In genomic region chr9:114082017-114082735, GRCh38 we compare ENCODE assay signal across 1 cellular context.
A peak's percentile ranks its signal among the peaks of the same experiment; 100 is the strongest.
TF ChIP-seq lines count a peak whose summit lies in the region.

No MANE protein-coding gene starts in this region.

TF ChIP-seq in HepG2, 621 proteins besides CTCF, POLR2A, EP300 and RAD21 (continued from another document and continues in another):
- TF ChIP-seq ZNF407 (CRISPR knock-in tag; IDR thresholded peaks at IDR 0.05; ENCODE audit: not compliant biosample characterization) (no peak), ETV6 (CRISPR knock-in tag; conservative IDR thresholded peaks at IDR 0.05) (no peak), TARDBP (CRISPR knock-in tag; IDR thresholded peaks at IDR 0.05) (peak; percentile 74; the same call in 1 of the 2 replicates), ZNF230 (CRISPR knock-in tag; IDR thresholded peaks at IDR 0.05) (peak; percentile 80), SRSF1 (optimal IDR thresholded peaks at IDR 0.05; ENCODE audit: low read depth, low read length) (no peak), YEATS4 (CRISPR knock-in tag; IDR thresholded peaks at IDR 0.05; ENCODE audit: borderline replicate concordance) (peak; percentile 53; the same call in 1 of the 2 replicates), MEIS2 (CRISPR knock-in tag; IDR thresholded peaks at IDR 0.05) (peak; percentile 49; the same call in 1 of the 2 replicates), THAP8 (CRISPR knock-in tag; IDR thresholded peaks at IDR 0.05; ENCODE audit: borderline replicate concordance) (no peak), ZNF468 (CRISPR knock-in tag; IDR thresholded peaks at IDR 0.05) (no peak), ZNF740 (CRISPR knock-in tag; IDR thresholded peaks at IDR 0.05) (0 out of 2 replicates have a peak, but pooled peaks have one; percentile 25), ZBTB8A (CRISPR knock-in tag; IDR thresholded peaks at IDR 0.05; ENCODE audit: borderline replicate concordance, low read depth) (no peak), ZNF761 (CRISPR knock-in tag; conservative IDR thresholded peaks at IDR 0.05) (0 out of 2 replicates have a peak, but pooled peaks have one; percentile 38), RARA (CRISPR knock-in tag; IDR thresholded peaks at IDR 0.05) (peak; percentile 75), ZNF629 (CRISPR knock-in tag; conservative IDR thresholded peaks at IDR 0.05) (no peak; the same call in 1 of the 2 replicates), IKZF1 (IDR thresholded peaks at IDR 0.05) (no peak), ZNF775 (CRISPR knock-in tag; IDR thresholded peaks at IDR 0.05; ENCODE audit: borderline replicate concordance) (no peak), PITX1 (CRISPR knock-in tag; IDR thresholded peaks at IDR 0.05) (peak; percentile 57; the same call in 1 of the 2 replicates), ISL2 (CRISPR knock-in tag; IDR thresholded peaks at IDR 0.05) (peak; percentile 14; the same call in 1 of the 2 replicates), ZNF703 (CRISPR knock-in tag; IDR thresholded peaks at IDR 0.05; ENCODE audit: borderline replicate concordance) (0 out of 2 replicates have a peak, but pooled peaks have one; percentile 44), SALL1 (CRISPR knock-in tag; IDR thresholded peaks at IDR 0.05) (peak; percentile 95), RFX3 (CRISPR knock-in tag; IDR thresholded peaks at IDR 0.05) (no peak), ZXDC (CRISPR knock-in tag; IDR thresholded peaks at IDR 0.05) (no peak), HMGXB3 (CRISPR knock-in tag; IDR thresholded peaks at IDR 0.05; ENCODE audit: borderline replicate concordance) (peak; percentile 77; the same call in 1 of the 2 replicates), ZKSCAN1 (IDR thresholded peaks at IDR 0.05; ENCODE audit: low read length) (0 out of 2 replicates have a peak, but pooled peaks have one; percentile 50), CEBPB (IDR thresholded peaks at IDR 0.05; ENCODE audit: borderline replicate concordance, low read depth, low read length) (peak; percentile 86; the same call in 1 of the 2 replicates), ZC3H4 (CRISPR knock-in tag; IDR thresholded peaks at IDR 0.05; ENCODE audit: borderline replicate concordance) (peak; percentile 30), GFI1 (CRISPR knock-in tag; IDR thresholded peaks at IDR 0.05; ENCODE audit: borderline replicate concordance) (peak; percentile 54; the same call in 1 of the 2 replicates), ZNF10 (CRISPR knock-in tag; IDR thresholded peaks at IDR 0.05; ENCODE audit: borderline replicate concordance, low read depth) (no peak), MNT (IDR thresholded peaks at IDR 0.05) (peak; percentile 17; the same call in 1 of the 2 replicates), ZBTB33 (CRISPR knock-in tag; IDR thresholded peaks at IDR 0.05) (peak; percentile 23), FOXC1 (CRISPR knock-in tag; IDR thresholded peaks at IDR 0.05; ENCODE audit: borderline replicate concordance) (peak; percentile 86; the same call in 1 of the 2 replicates), HNRNPUL1 (IDR thresholded peaks at IDR 0.05; ENCODE audit: low read depth, low read length) (no peak), TBP (CRISPR knock-in tag; IDR thresholded peaks at IDR 0.05) (no peak), ZNF235 (CRISPR knock-in tag; IDR thresholded peaks at IDR 0.05; ENCODE audit: borderline replicate concordance) (no peak; the same call in 1 of the 2 replicates), ZNF577 (CRISPR knock-in tag; IDR thresholded peaks at IDR 0.05; ENCODE audit: borderline replicate concordance, low read depth) (no peak), ZNF264 (CRISPR knock-in tag; IDR thresholded peaks at IDR 0.05) (no peak; the same call in 1 of the 2 replicates), THAP7 (CRISPR knock-in tag; IDR thresholded peaks at IDR 0.05) (peak; percentile 94)
